Comparison of ENCODE assay signal across 1 cellular context in the genomic region with DNA sequence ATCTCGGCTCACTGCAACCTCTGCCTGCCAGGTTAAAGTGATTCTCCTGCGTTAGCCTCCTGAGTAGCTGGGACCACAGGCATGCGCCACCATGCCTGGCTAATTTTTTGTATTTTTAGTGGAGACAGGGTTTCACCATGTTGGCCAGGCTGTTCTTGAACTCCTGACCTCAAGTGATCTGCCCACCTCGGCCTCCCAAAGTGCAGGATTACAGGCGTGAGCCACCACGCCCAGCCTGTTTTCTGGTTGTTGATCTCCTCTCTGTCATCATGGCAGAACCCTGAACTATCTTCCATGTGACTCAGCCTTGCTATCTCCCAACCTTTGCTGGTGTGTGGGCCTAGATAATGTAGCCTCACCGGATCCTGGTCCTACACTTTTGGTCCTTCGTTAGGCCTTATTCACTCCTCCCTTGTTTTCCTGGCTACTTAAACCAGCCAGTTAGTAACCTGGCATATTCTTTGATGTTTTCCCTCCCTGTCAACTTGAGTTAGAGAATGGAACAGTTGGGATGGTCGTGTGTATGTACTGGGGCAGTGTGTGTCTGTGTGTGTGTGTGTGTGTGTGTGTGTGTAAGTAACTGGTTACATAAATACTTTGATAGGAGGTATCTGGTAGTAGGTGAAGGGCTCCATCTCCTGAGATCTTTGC.
TF ChIP-seq lines count a peak whose summit lies in the region.

No MANE protein-coding gene starts in this region.

TF ChIP-seq in K562, 482 proteins besides CTCF, POLR2A, EP300 and RAD21 (continued from another document and continues in another):
- TF ChIP-seq DPF2 (IDR thresholded peaks at IDR 0.05) (peak; percentile 100), ZKSCAN1 (IDR thresholded peaks at IDR 0.05; ENCODE audit: low read depth, low read length) (peak; percentile 73), RCOR1 (IDR thresholded peaks at IDR 0.05; ENCODE audit: borderline replicate concordance in 1 of 2, low read depth in 2 of 2, low read length in 2 of 2) (peak in 1 of 2 experiments; percentile 83; a peak in 3 of 4 replicates), DIDO1 (tag; IDR thresholded peaks at IDR 0.05; ENCODE audit: low read depth) (0 out of 2 replicates have a peak, but pooled peaks have one; percentile 51), LARP7 (IDR thresholded peaks at IDR 0.05) (peak; percentile 92), BACH1 (tag; IDR thresholded peaks at IDR 0.05) (peak; percentile 60; the same call in 1 of the 2 replicates), SMARCA5 (IDR thresholded peaks at IDR 0.05) (peak; percentile 91), HCFC1 (IDR thresholded peaks at IDR 0.05; ENCODE audit: low read depth, low read length) (0 out of 2 replicates have a peak, but pooled peaks have one; percentile 6), LEF1 (IDR thresholded peaks at IDR 0.05) (peak; percentile 99), TSC22D4 (tag; IDR thresholded peaks at IDR 0.05) (0 out of 2 replicates have a peak, but pooled peaks have one; percentile 63), SMARCA4 (IDR thresholded peaks at IDR 0.05) (peak; percentile 99), NCOA4 (IDR thresholded peaks at IDR 0.05; ENCODE audit: partially characterized antibody) (peak; percentile 77), PYGO2 (tag; IDR thresholded peaks at IDR 0.05) (peak; percentile 71), ZNF316 (IDR thresholded peaks at IDR 0.05) (peak; percentile 66), STAT5A (IDR thresholded peaks at IDR 0.05; ENCODE audit: borderline replicate concordance, low read length) (peak; percentile 89), FOXP1 (CRISPR knock-in tag; IDR thresholded peaks at IDR 0.05) (peak; percentile 91), TEAD1 (CRISPR knock-in tag; IDR thresholded peaks at IDR 0.05) (peak; percentile 38 to 67; a peak in 3 of 4 replicates), LCOR (CRISPR knock-in tag; IDR thresholded peaks at IDR 0.05) (peak; percentile 93), ELF4 (CRISPR knock-in tag; IDR thresholded peaks at IDR 0.05) (peak; percentile 17), HSF4 (CRISPR knock-in tag; IDR thresholded peaks at IDR 0.05; ENCODE audit: borderline replicate concordance) (peak; percentile 81; the same call in 1 of the 2 replicates), POLR2B (IDR thresholded peaks at IDR 0.05; ENCODE audit: low read depth, partially characterized antibody) (peak; percentile 49)
- TF ChIP-seq, protein P1, sequence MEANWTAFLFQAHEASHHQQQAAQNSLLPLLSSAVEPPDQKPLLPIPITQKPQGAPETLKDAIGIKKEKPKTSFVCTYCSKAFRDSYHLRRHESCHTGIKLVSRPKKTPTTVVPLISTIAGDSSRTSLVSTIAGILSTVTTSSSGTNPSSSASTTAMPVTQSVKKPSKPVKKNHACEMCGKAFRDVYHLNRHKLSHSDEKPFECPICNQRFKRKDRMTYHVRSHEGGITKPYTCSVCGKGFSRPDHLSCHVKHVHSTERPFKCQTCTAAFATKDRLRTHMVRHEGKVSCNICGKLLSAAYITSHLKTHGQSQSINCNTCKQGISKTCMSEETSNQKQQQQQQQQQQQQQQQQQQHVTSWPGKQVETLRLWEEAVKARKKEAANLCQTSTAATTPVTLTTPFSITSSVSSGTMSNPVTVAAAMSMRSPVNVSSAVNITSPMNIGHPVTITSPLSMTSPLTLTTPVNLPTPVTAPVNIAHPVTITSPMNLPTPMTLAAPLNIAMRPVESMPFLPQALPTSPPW (CRISPR knock-in tag; IDR thresholded peaks at IDR 0.05): peak; percentile 54; the same call in 1 of the 2 replicates
- TF ChIP-seq, protein P2, sequence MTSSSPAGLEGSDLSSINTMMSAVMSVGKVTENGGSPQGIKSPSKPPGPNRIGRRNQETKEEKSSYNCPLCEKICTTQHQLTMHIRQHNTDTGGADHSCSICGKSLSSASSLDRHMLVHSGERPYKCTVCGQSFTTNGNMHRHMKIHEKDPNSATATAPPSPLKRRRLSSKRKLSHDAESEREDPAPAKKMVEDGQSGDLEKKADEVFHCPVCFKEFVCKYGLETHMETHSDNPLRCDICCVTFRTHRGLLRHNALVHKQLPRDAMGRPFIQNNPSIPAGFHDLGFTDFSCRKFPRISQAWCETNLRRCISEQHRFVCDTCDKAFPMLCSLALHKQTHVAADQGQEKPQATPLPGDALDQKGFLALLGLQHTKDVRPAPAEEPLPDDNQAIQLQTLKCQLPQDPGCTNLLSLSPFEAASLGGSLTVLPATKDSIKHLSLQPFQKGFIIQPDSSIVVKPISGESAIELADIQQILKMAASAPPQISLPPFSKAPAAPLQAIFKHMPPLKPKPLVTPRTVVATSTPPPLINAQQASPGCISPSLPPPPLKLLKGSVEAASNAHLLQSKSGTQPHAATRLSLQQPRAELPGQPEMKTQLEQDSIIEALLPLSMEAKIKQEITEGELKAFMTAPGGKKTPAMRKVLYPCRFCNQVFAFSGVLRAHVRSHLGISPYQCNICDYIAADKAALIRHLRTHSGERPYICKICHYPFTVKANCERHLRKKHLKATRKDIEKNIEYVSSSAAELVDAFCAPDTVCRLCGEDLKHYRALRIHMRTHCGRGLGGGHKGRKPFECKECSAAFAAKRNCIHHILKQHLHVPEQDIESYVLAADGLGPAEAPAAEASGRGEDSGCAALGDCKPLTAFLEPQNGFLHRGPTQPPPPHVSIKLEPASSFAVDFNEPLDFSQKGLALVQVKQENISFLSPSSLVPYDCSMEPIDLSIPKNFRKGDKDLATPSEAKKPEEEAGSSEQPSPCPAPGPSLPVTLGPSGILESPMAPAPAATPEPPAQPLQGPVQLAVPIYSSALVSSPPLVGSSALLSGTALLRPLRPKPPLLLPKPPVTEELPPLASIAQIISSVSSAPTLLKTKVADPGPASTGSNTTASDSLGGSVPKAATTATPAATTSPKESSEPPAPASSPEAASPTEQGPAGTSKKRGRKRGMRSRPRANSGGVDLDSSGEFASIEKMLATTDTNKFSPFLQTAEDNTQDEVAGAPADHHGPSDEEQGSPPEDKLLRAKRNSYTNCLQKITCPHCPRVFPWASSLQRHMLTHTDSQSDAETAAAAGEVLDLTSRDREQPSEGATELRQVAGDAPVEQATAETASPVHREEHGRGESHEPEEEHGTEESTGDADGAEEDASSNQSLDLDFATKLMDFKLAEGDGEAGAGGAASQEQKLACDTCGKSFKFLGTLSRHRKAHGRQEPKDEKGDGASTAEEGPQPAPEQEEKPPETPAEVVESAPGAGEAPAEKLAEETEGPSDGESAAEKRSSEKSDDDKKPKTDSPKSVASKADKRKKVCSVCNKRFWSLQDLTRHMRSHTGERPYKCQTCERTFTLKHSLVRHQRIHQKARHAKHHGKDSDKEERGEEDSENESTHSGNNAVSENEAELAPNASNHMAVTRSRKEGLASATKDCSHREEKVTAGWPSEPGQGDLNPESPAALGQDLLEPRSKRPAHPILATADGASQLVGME (CRISPR knock-in tag; IDR thresholded peaks at IDR 0.05): peak; percentile 64; the same call in 1 of the 2 replicates
- TF ChIP-seq, protein P3, sequence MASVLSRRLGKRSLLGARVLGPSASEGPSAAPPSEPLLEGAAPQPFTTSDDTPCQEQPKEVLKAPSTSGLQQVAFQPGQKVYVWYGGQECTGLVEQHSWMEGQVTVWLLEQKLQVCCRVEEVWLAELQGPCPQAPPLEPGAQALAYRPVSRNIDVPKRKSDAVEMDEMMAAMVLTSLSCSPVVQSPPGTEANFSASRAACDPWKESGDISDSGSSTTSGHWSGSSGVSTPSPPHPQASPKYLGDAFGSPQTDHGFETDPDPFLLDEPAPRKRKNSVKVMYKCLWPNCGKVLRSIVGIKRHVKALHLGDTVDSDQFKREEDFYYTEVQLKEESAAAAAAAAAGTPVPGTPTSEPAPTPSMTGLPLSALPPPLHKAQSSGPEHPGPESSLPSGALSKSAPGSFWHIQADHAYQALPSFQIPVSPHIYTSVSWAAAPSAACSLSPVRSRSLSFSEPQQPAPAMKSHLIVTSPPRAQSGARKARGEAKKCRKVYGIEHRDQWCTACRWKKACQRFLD (CRISPR knock-in tag; IDR thresholded peaks at IDR 0.05): peak; percentile 95
- TF ChIP-seq, protein P4, sequence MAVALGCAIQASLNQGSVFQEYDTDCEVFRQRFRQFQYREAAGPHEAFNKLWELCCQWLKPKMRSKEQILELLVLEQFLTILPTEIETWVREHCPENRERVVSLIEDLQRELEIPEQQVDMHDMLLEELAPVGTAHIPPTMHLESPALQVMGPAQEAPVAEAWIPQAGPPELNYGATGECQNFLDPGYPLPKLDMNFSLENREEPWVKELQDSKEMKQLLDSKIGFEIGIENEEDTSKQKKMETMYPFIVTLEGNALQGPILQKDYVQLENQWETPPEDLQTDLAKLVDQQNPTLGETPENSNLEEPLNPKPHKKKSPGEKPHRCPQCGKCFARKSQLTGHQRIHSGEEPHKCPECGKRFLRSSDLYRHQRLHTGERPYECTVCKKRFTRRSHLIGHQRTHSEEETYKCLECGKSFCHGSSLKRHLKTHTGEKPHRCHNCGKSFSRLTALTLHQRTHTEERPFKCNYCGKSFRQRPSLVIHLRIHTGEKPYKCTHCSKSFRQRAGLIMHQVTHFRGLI (CRISPR knock-in tag; IDR thresholded peaks at IDR 0.05): peak; percentile 74; the same call in 1 of the 2 replicates
- TF ChIP-seq, protein P5, sequence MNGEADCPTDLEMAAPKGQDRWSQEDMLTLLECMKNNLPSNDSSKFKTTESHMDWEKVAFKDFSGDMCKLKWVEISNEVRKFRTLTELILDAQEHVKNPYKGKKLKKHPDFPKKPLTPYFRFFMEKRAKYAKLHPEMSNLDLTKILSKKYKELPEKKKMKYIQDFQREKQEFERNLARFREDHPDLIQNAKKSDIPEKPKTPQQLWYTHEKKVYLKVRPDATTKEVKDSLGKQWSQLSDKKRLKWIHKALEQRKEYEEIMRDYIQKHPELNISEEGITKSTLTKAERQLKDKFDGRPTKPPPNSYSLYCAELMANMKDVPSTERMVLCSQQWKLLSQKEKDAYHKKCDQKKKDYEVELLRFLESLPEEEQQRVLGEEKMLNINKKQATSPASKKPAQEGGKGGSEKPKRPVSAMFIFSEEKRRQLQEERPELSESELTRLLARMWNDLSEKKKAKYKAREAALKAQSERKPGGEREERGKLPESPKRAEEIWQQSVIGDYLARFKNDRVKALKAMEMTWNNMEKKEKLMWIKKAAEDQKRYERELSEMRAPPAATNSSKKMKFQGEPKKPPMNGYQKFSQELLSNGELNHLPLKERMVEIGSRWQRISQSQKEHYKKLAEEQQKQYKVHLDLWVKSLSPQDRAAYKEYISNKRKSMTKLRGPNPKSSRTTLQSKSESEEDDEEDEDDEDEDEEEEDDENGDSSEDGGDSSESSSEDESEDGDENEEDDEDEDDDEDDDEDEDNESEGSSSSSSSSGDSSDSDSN (IDR thresholded peaks at IDR 0.05; ENCODE audit: borderline replicate concordance in 1 of 2, low read depth in 2 of 2, low read length in 2 of 2): peak in 1 of 2 experiments; percentile 76; a peak in 1 of 4 replicates
- TF ChIP-seq, protein P6, sequence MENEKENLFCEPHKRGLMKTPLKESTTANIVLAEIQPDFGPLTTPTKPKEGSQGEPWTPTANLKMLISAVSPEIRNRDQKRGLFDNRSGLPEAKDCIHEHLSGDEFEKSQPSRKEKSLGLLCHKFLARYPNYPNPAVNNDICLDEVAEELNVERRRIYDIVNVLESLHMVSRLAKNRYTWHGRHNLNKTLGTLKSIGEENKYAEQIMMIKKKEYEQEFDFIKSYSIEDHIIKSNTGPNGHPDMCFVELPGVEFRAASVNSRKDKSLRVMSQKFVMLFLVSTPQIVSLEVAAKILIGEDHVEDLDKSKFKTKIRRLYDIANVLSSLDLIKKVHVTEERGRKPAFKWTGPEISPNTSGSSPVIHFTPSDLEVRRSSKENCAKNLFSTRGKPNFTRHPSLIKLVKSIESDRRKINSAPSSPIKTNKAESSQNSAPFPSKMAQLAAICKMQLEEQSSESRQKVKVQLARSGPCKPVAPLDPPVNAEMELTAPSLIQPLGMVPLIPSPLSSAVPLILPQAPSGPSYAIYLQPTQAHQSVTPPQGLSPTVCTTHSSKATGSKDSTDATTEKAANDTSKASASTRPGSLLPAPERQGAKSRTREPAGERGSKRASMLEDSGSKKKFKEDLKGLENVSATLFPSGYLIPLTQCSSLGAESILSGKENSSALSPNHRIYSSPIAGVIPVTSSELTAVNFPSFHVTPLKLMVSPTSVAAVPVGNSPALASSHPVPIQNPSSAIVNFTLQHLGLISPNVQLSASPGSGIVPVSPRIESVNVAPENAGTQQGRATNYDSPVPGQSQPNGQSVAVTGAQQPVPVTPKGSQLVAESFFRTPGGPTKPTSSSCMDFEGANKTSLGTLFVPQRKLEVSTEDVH (IDR thresholded peaks at IDR 0.05; ENCODE audit: low read depth, partially characterized antibody): peak; percentile 38
- TF ChIP-seq, protein P7, sequence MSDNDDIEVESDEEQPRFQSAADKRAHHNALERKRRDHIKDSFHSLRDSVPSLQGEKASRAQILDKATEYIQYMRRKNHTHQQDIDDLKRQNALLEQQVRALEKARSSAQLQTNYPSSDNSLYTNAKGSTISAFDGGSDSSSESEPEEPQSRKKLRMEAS (CRISPR knock-in tag; IDR thresholded peaks at IDR 0.05): peak; percentile 87
- TF ChIP-seq, protein P8, sequence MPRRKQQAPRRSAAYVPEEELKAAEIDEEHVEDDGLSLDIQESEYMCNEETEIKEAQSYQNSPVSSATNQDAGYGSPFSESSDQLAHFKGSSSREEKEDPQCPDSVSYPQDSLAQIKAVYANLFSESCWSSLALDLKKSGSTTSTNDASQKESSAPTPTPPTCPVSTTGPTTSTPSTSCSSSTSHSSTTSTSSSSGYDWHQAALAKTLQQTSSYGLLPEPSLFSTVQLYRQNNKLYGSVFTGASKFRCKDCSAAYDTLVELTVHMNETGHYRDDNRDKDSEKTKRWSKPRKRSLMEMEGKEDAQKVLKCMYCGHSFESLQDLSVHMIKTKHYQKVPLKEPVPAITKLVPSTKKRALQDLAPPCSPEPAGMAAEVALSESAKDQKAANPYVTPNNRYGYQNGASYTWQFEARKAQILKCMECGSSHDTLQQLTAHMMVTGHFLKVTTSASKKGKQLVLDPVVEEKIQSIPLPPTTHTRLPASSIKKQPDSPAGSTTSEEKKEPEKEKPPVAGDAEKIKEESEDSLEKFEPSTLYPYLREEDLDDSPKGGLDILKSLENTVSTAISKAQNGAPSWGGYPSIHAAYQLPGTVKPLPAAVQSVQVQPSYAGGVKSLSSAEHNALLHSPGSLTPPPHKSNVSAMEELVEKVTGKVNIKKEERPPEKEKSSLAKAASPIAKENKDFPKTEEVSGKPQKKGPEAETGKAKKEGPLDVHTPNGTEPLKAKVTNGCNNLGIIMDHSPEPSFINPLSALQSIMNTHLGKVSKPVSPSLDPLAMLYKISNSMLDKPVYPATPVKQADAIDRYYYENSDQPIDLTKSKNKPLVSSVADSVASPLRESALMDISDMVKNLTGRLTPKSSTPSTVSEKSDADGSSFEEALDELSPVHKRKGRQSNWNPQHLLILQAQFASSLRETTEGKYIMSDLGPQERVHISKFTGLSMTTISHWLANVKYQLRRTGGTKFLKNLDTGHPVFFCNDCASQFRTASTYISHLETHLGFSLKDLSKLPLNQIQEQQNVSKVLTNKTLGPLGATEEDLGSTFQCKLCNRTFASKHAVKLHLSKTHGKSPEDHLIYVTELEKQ (CRISPR knock-in tag; IDR thresholded peaks at IDR 0.05): 0 out of 2 replicates have a peak, but pooled peaks have one; percentile 25
